9 cellular contexts compared by ENCODE assay signal in the genomic region with DNA sequence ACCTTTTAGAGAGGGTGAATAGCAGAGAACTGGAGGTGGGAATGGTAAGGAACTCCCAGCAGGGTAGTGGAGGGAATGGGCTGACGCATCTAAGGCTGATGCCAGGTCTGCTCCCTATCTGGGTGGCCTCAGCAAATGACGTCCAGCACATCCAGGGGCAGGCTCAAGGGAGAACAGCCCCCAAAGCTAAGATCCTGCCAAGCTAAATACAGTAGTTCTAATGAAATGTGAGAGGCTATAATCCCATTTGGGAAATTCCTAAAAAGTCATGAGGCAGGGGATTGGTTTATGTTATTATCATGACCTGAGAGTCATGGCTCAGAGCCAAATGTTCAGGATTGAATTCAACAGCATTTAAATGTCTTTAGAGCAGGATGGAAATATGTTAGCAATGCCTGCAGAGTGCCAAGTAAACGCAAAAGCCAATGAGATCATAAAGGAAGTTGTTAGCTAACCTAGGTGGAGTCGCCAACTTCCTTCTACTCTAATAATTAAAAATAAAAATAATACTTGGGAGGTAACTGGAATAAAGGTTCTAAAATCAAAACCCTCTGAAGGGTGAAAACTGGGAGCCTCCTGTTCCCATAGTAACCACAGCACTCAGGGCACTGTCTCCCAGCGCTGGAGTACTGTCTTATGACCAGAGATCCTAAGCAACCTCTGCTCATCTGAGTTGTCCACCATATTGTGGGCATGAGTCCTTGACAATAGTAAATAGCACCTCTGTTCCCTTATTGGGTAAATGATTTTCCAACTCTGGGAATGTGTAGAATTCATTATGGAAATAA. TPM values are rescaled to one million over a fixed set of nuclear protein-coding genes. Genes with fewer than 3 reads are reported as not detected.
A peak's percentile ranks its signal among the peaks of the same experiment; 100 is the strongest.
DNase-seq lines count a peak whose midpoint lies in the region; ATAC-seq and TF ChIP-seq lines count a peak whose summit lies in the region.
"Had no signal": no experiment of that assay in that cellular context is flagged by ENCODE, and none has a peak within 500 bp of the region (broad histone marks: within the 10 kb centered on the region; RNA-seq: fewer than 3 reads in every experiment).

No MANE protein-coding gene starts in this region.

- no peak overlapping the region for H3K4me2 ChIP-seq in fibroblast of lung (ENCODE audit: extremely low read depth, insufficient read depth, low read length)

- H3K9ac ChIP-seq in fibroblast of lung (ENCODE audit: insufficient read depth, low read length): no peak overlapping the region

- H3K9me3 ChIP-seq in fibroblast of lung (ENCODE audit: control insufficient read depth, insufficient read depth, low read depth, low read length) (no peaks in the 10 kb centered on the region), ovary (no peaks in the 10 kb centered on the region)

- H3K4me1 ChIP-seq in fibroblast of lung (ENCODE audit: control insufficient read depth, extremely low read depth, insufficient read depth, low read length) (no peaks in the 10 kb centered on the region), ovary (ENCODE audit: insufficient read depth) (peaks cover 1% of the 10 kb centered on the region)

- WGBS in ovary, 3 donors: 5 to 11% (median 7%) methylated on average over 5 of the region's 5 CpGs

- H4K20me1 ChIP-seq in fibroblast of lung (ENCODE audit: control insufficient read depth, extremely low read depth, insufficient read depth, low read length): no peaks in the 10 kb centered on the region

- no peaks in the 10 kb centered on the region for H3K36me3 ChIP-seq in fibroblast of lung (ENCODE audit: control insufficient read depth, insufficient read depth, low read length)
- no peaks in the 10 kb centered on the region for H3K36me3 ChIP-seq in ovary

- no peaks in the 10 kb centered on the region for H3K79me2 ChIP-seq in fibroblast of lung (ENCODE audit: control insufficient read depth, insufficient read depth, low read length)

- H3K27ac ChIP-seq in fibroblast of lung (ENCODE audit: insufficient read depth, low read length): no peak overlapping the region
- H3K27ac ChIP-seq in ovary: no peak overlapping the region

- H3K27me3 ChIP-seq in fibroblast of lung (ENCODE audit: control insufficient read depth, insufficient read depth, low read length) (no peaks in the 10 kb centered on the region), ovary (no peaks in the 10 kb centered on the region)

- H3K4me3 ChIP-seq in fibroblast of lung (replicated peaks in 1 of 4; ENCODE audit: control extremely low read depth in 1 of 4, insufficient read depth in 1 of 4, low read depth in 3 of 4, low read length in 4 of 4) (no peak overlapping the region), ovary (no peak overlapping the region)

- no peak for TF ChIP-seq EP300 in ovary (IDR thresholded peaks at IDR 0.05)

- ATAC-seq in HG02840 (IDR thresholded peaks at IDR 0.05; ENCODE audit: low FRiP score, unreplicated experiment) (no peak), HG02938 (IDR thresholded peaks at IDR 0.05; ENCODE audit: unreplicated experiment) (no peak)

- no peak overlapping the region for H2AFZ ChIP-seq in fibroblast of lung (ENCODE audit: low read length)

- no peak for TF ChIP-seq CTCF in fibroblast of lung (conservative IDR thresholded peaks at IDR 0.05 in 1 of 2, IDR thresholded peaks at IDR 0.05 in 1 of 2; ENCODE audit: low read depth in 1 of 2, low read length in 2 of 2)
- no peak for TF ChIP-seq CTCF in ovary (IDR thresholded peaks at IDR 0.05)

- intact Hi-C loops in ovary (cut with DNase I): loop anchor here in 1 of 4 donors (5.0 kb wide), 1 partner anchor 321 kb away; no protein-coding TSS in a partner anchor

- no peak for TF ChIP-seq POLR2A in ovary (IDR thresholded peaks at IDR 0.05)

- DNase-seq in GM03348 (ENCODE audit: low spot score) (peak; percentile 50), NCI-H69 (lab: John Stamatoyannopoulos, UW) (peak; percentile 65), fibroblast of lung (ENCODE audit: low read depth in 2 of 2) (peak; percentile 93 to 96), pons (ENCODE audit: low spot score) (peak; percentile 14), ovary (no peak), NCI-H187 (lab: John Stamatoyannopoulos, UW) (no peak)

RNA-seq across cellular contexts. Expression of a gene that starts 34.8 kb away (rescaled TPM):
- total RNA-seq in fibroblast of lung: not detected in 2 replicates
- polyA plus RNA-seq in fibroblast of lung: not detected in 2 replicates
- polyA plus RNA-seq in fibroblast of lung (2012): not detected in 2 replicates
- not detected in 2 replicates for polyA minus RNA-seq in fibroblast of lung (ENCODE audit: low replicate concordance)
- total RNA-seq in ovary: not detected
- not detected for polyA plus RNA-seq in ovary
- total RNA-seq: T-helper 2 cell treated with Interferon-gamma antibody and Interleukin-4, amounts not matched to agents 100 ng/mL and 5 ng/mL, for 36 hours had no signal

Comparison
In these comparisons a context has a peak if more than half of its experiments do, and no peak if none do; other contexts are left out.
1. DNase-seq: peak in GM03348 (single experiment), NCI-H69 (single experiment), fibroblast of lung (2 of 2) and pons (single experiment); none in ovary (0 of 5) and NCI-H187 (0 of 2).